Comparison of ENCODE assay signal across 29 cellular contexts in genomic region chr15:65329298-65329990, GRCh38. TPM values are rescaled to one million over a fixed set of nuclear protein-coding genes. Genes with fewer than 3 reads are reported as not detected.
A peak's percentile ranks its signal among the peaks of the same experiment; 100 is the strongest.
DNase-seq lines count a peak whose midpoint lies in the region; ATAC-seq, FAIRE-seq and TF ChIP-seq lines count a peak whose summit lies in the region.
"Had no signal": no experiment of that assay in that cellular context is flagged by ENCODE, and none has a peak within 500 bp of the region (broad histone marks: within the 10 kb centered on the region; RNA-seq: fewer than 3 reads in every experiment).

No MANE protein-coding gene starts in this region.

- H3K27me3 ChIP-seq in H7 (ENCODE audit: control insufficient read depth, insufficient read depth, low read length) (no peaks in the 10 kb centered on the region), endodermal cell (ENCODE audit: control insufficient read depth, insufficient read depth, low read length, poor library complexity, severe bottlenecking) (no peaks in the 10 kb centered on the region), HepG2 (ENCODE audit: control insufficient read depth in 1 of 2, insufficient read depth in 2 of 2, low read length in 2 of 2) (no peaks in the 10 kb centered on the region)
- H3K27me3 ChIP-seq: BE2C, SJCRH30 had no signal

- H3K36me3 ChIP-seq in H7 (replicated peaks; ENCODE audit: control insufficient read depth, insufficient read depth, low read length), result peaks cover 1% of the 10 kb centered on the region
- no peaks in the 10 kb centered on the region for H3K36me3 ChIP-seq in endodermal cell (ENCODE audit: control insufficient read depth, insufficient read depth, low read length)
- peaks cover 30 to 52% of the 10 kb centered on the region in 2 experiments; a peak in 4 of 5 replicates for H3K36me3 ChIP-seq in HepG2 (replicated peaks in 1 of 2; ENCODE audit: control insufficient read depth in 1 of 2, insufficient read depth in 2 of 2, low read length in 2 of 2)
- H3K36me3 ChIP-seq: SJCRH30 had no signal

- no peak for TF ChIP-seq RAD21 in HepG2 (CRISPR knock-in tag; IDR thresholded peaks at IDR 0.05)

- H3K79me2 ChIP-seq in HepG2 (ENCODE audit: insufficient read depth, low read length), result no peaks in the 10 kb centered on the region

- no peak overlapping the region for H3K4me3 Mint-ChIP-seq in endodermal cell
- H3K4me3 Mint-ChIP-seq: CD14-positive monocyte; CD8-positive, alpha-beta memory T cell; GM23338 had no signal

- no peak overlapping the region for H3K27ac Mint-ChIP-seq in endodermal cell
- H3K27ac Mint-ChIP-seq: CD14-positive monocyte; CD8-positive, alpha-beta memory T cell; GM23338 had no signal

- H4K20me1 ChIP-seq in HepG2 (ENCODE audit: insufficient read depth, low read length), result no peaks in the 10 kb centered on the region

- intact Hi-C loops in HepG2 (cut with micrococcal nuclease; ENCODE audit: unreplicated experiment), result no loop called here

- no peaks in the 10 kb centered on the region for H3K9me3 Mint-ChIP-seq in endodermal cell
- H3K9me3 Mint-ChIP-seq: CD14-positive monocyte; CD8-positive, alpha-beta memory T cell; GM23338 had no signal

- in situ Hi-C loops in HepG2 (cut with HindIII; ENCODE audit: extremely low pct_ligation_motif_present, low pct_unique_long_range_greater_than_20kb), result no loop called here
- in situ Hi-C loops in ACHN (cut with HindIII; ENCODE audit: low pct_ligation_motif_present, low pct_unique_long_range_greater_than_20kb, low sequenced_read_pairs), result no loop called here

- peaks cover 1% of the 10 kb centered on the region for H3K27me3 Mint-ChIP-seq in endodermal cell (ENCODE audit: insufficient read depth)

- POLR2A ChIA-PET in HepG2 (lab: Yijun Ruan, JAX), result no interaction called here

- no peak for ATAC-seq in HepG2
- ATAC-seq: PC-3 had no signal

- no peak overlapping the region for H3K4me2 ChIP-seq in HepG2 (ENCODE audit: low read depth, low read length)
- H3K4me2 ChIP-seq: GM23338 had no signal

- TF ChIP-seq EP300 in HepG2 (IDR thresholded peaks at IDR 0.05; ENCODE audit: low read depth in 2 of 2, low read length in 2 of 2) (no peak), HepG2 (CRISPR knock-in tag; IDR thresholded peaks at IDR 0.05; ENCODE audit: borderline replicate concordance) (no peak)

- no peak overlapping the region for H3K27ac ChIP-seq in endodermal cell (ENCODE audit: low read depth, low read length)
- H3K27ac ChIP-seq in HepG2 (ENCODE audit: extremely low read length, insufficient read depth, low read length), result no peak overlapping the region
- H3K27ac ChIP-seq: SJCRH30 had no signal

- H3K36me3 Mint-ChIP-seq in endodermal cell (ENCODE audit: low read depth), result peaks cover 6% of the 10 kb centered on the region
- H3K36me3 Mint-ChIP-seq: CD14-positive monocyte; CD8-positive, alpha-beta memory T cell had no signal

- no peak for TF ChIP-seq POLR2A in HepG2 (IDR thresholded peaks at IDR 0.05; ENCODE audit: insufficient read depth in 1 of 2, low read depth in 2 of 2, low read length in 2 of 2)

- H3K4me1 ChIP-seq in endodermal cell (ENCODE audit: control insufficient read depth, insufficient read depth, low read length) (peaks cover 9% of the 10 kb centered on the region), HepG2 (ENCODE audit: insufficient read depth, low read length) (peaks cover 15% of the 10 kb centered on the region)
- H3K4me1 ChIP-seq: SJCRH30 had no signal

- TF ChIP-seq CTCF in endodermal cell (conservative IDR thresholded peaks at IDR 0.05), result no peak
- TF ChIP-seq CTCF in HepG2 (CRISPR knock-in tag; IDR thresholded peaks at IDR 0.05), result no peak

- peak; percentile 38 for DNase-seq in H7
- DNase-seq in endodermal cell, result peak; percentile 33
- DNase-seq in HepG2 (ENCODE audit: low spot score), result no peak
- no peak for DNase-seq in urothelium cell line (ENCODE audit: low spot score)
- DNase-seq in DMS 273 treated with DMSO at 0.1 percent for 48 hours (lab: John Stamatoyannopoulos, UW), result no peak
- no peak for DNase-seq in amniotic stem cell (lab: John Stamatoyannopoulos, UW)
- no peak for DNase-seq in ACHN
- DNase-seq: BE2C; CD8-positive, alpha-beta memory T cell; DMS153; DND-41; HCEC 1CT; Kasumi-1; NCI-H1092 treated with DMSO at 0.1 percent for 48 hours; NCI-H1436 treated with DMSO at 0.1 percent for 48 hours; NCI-H1930; NCI-H2107; NCI-H524 treated with DMSO at 0.1 percent for 48 hours; NCI-H774; NK-92 treated with Interleukin-12 subunit alpha and Interleukin-12 subunit beta, amount 100 ng/mL, for 24 hours; PC-3; SJCRH30 had no signal

- H3K4me1 Mint-ChIP-seq in endodermal cell, result peaks cover 11% of the 10 kb centered on the region
- H3K4me1 Mint-ChIP-seq: CD8-positive, alpha-beta memory T cell had no signal

- CTCF ChIA-PET in HepG2 (lab: Yijun Ruan, JAX; ENCODE audit: low intra/inter-chr PET ratio, low total read pairs), result no interaction called here

- H3K4me3 ChIP-seq in H7 (ENCODE audit: insufficient read depth, low read depth, low read length), result no peak overlapping the region
- no peak overlapping the region for H3K4me3 ChIP-seq in endodermal cell (ENCODE audit: low read length)
- no peak overlapping the region for H3K4me3 ChIP-seq in HepG2 (replicated peaks in 1 of 3; ENCODE audit: insufficient read depth in 1 of 3, low read depth in 2 of 3, low read length in 3 of 3)
- H3K4me3 ChIP-seq: GM23338, SJCRH30 had no signal

- no peak overlapping the region for H3K9ac ChIP-seq in endodermal cell (ENCODE audit: extremely low read depth, low read length, poor library complexity, severe bottlenecking)
- no peak overlapping the region for H3K9ac ChIP-seq in HepG2 (ENCODE audit: insufficient read depth, low read depth, low read length)

- no peak for FAIRE-seq in HepG2 (lab: Jason Lieb, UNC)
- FAIRE-seq in urothelium cell line (lab: Jason Lieb, UNC), result peak; percentile 48
- FAIRE-seq: GM18507 had no signal

- no TSS peak for BruUV-seq in HepG2 (replicated peaks; lab: Mats Ljungman, UMichigan)

- no peak overlapping the region for H2AFZ ChIP-seq in HepG2 (ENCODE audit: low read length)
- H2AFZ ChIP-seq: GM23338 had no signal

- H3K9me3 ChIP-seq in endodermal cell (ENCODE audit: control insufficient read depth, low read length) (no peaks in the 10 kb centered on the region), HepG2 (ENCODE audit: low read length) (no peaks in the 10 kb centered on the region)
- H3K9me3 ChIP-seq: BE2C, SJCRH30 had no signal

- 94 to 99% methylated on average over 14 to 21 of the region's 21 CpGs for WGBS in endodermal cell (ENCODE audit: insufficient coverage in 1 of 2, insufficient read length in 1 of 2), 2 experiments
- WGBS in HepG2 (ENCODE audit: low lambda C conversion rate), result 97% methylated on average over 20 of the region's 21 CpGs

RNA-seq across cellular contexts. Expression of gene RNU5B-1, which starts 25.0 kb away (rescaled TPM):
- total RNA-seq in H7 (2014; rRNA removed; shearing (Covaris generic)), result not detected in 2 replicates
- 10 to 100 TPM in 1 of 2 donors, not detected in 1; 18.6 TPM for total RNA-seq in endodermal cell
- 18,487 TPM for polyA plus RNA-seq in endodermal cell (2013, experiment 1 of 2)
- polyA plus RNA-seq in endodermal cell (2013, experiment 2 of 2), result 28,205 TPM
- 417 and 1,646 TPM in 2 replicates for total RNA-seq in HepG2 (2016; rRNA removed; fragmentation: Illumina TruSeq; extraction: Trizol)
- total RNA-seq in HepG2 (2016; cell fraction: cytosol; rRNA removed; fragmentation: Illumina TruSeq; extraction: Trizol; ENCODE audit: low read depth), result 2,099 and 2,605 TPM in 2 replicates
- 240 and 1,608 TPM in 2 replicates for total RNA-seq in HepG2 (2016; cell fraction: insoluble cytoplasmic fraction; rRNA removed; fragmentation: Illumina TruSeq; extraction: Trizol)
- total RNA-seq in HepG2 (2016; cell fraction: membrane; rRNA removed; fragmentation: Illumina TruSeq; extraction: Trizol), result 403 and 510 TPM in 2 replicates
- 7,864 and 11,549 TPM in 2 replicates for total RNA-seq in HepG2 (2016; cell fraction: nucleus; rRNA removed; fragmentation: Illumina TruSeq; extraction: Trizol)
- not detected in 2 replicates for polyA plus RNA-seq in HepG2 (2011; rRNA removed)
- polyA plus RNA-seq in HepG2 (2011; cell fraction: cytosol; rRNA removed), result not detected in 2 replicates
- polyA plus RNA-seq in HepG2 (2011; cell fraction: nucleus; rRNA removed), result under 0.01 TPM in 2 replicates
- not detected in 2 replicates for polyA plus RNA-seq in HepG2 (2012)
- polyA plus RNA-seq in HepG2 (2016; cell fraction: cytosol; fragmentation: Illumina TruSeq; extraction: Trizol; ENCODE audit: low read depth), result 44.4 TPM in 1 of 2 replicates, not detected in the other
- polyA plus RNA-seq in HepG2 (2016; cell fraction: insoluble cytoplasmic fraction; fragmentation: Illumina TruSeq; extraction: Trizol; ENCODE audit: low read depth), result not detected in 2 replicates
- polyA plus RNA-seq in HepG2 (2016; cell fraction: membrane; fragmentation: Illumina TruSeq; extraction: Trizol; ENCODE audit: low read depth), result not detected in 2 replicates
- polyA plus RNA-seq in HepG2 (2016; cell fraction: nucleus; fragmentation: Illumina TruSeq; extraction: Trizol; ENCODE audit: insufficient read depth, low read depth), result not detected in 2 replicates
- under 0.01 TPM in 2 replicates for polyA minus RNA-seq in HepG2 (2011; rRNA and poly(A)+ RNA removed; ENCODE audit: low replicate concordance)
- 1,229 and 3,173 TPM in 2 replicates for polyA minus RNA-seq in HepG2 (2011; cell fraction: cytosol; rRNA and poly(A)+ RNA removed)
- under 0.01 TPM in 2 replicates for polyA minus RNA-seq in HepG2 (2011; cell fraction: nucleus; rRNA and poly(A)+ RNA removed)
- total RNA-seq: A673; CD8-positive, alpha-beta memory T cell; GM23338; HT-29; M059J; PC-3; SJCRH30; T-helper 1 cell treated with Interleukin-12 subunit alpha and Interleukin-12 subunit beta and Interleukin-4 antibody, amounts not matched to agents 30 ng/mL and 1 ng/mL, for 36 hours had no signal
- polyA plus RNA-seq: CD14-positive monocyte; CD8-positive, alpha-beta memory T cell; GM23338 had no signal

RNA-seq across cellular contexts. Expression of gene RNU5A-1, which starts 33.6 kb away (rescaled TPM):
- not detected in 2 replicates for total RNA-seq in H7 (2014; rRNA removed; shearing (Covaris generic))
- total RNA-seq in endodermal cell (not detected), HepG2 (2016; rRNA removed; fragmentation: Illumina TruSeq; extraction: Trizol) (292 and 3,645 TPM in 2 replicates)
- polyA plus RNA-seq in endodermal cell (2013, experiment 1 of 2), result 11,210 TPM
- 16,814 TPM for polyA plus RNA-seq in endodermal cell (2013, experiment 2 of 2)
- total RNA-seq in HepG2 (2016; cell fraction: cytosol; rRNA removed; fragmentation: Illumina TruSeq; extraction: Trizol; ENCODE audit: low read depth), result 5,468 and 5,947 TPM in 2 replicates
- total RNA-seq in HepG2 (2016; cell fraction: insoluble cytoplasmic fraction; rRNA removed; fragmentation: Illumina TruSeq; extraction: Trizol), result 514 and 3,325 TPM in 2 replicates
- total RNA-seq in HepG2 (2016; cell fraction: membrane; rRNA removed; fragmentation: Illumina TruSeq; extraction: Trizol), result 1,210 and 1,231 TPM in 2 replicates
- 14,015 and 18,308 TPM in 2 replicates for total RNA-seq in HepG2 (2016; cell fraction: nucleus; rRNA removed; fragmentation: Illumina TruSeq; extraction: Trizol)
- polyA plus RNA-seq in HepG2 (2011; rRNA removed), result not detected in 2 replicates
- not detected in 2 replicates for polyA plus RNA-seq in HepG2 (2011; cell fraction: cytosol; rRNA removed)
- not detected in 2 replicates for polyA plus RNA-seq in HepG2 (2011; cell fraction: nucleus; rRNA removed)
- not detected in 2 replicates for polyA plus RNA-seq in HepG2 (2012)
- polyA plus RNA-seq in HepG2 (2016; cell fraction: cytosol; fragmentation: Illumina TruSeq; extraction: Trizol; ENCODE audit: low read depth), result 55.5 TPM in 1 of 2 replicates, not detected in the other
- polyA plus RNA-seq in HepG2 (2016; cell fraction: insoluble cytoplasmic fraction; fragmentation: Illumina TruSeq; extraction: Trizol; ENCODE audit: low read depth), result not detected in 2 replicates
- polyA plus RNA-seq in HepG2 (2016; cell fraction: membrane; fragmentation: Illumina TruSeq; extraction: Trizol; ENCODE audit: low read depth), result not detected in 2 replicates
- polyA plus RNA-seq in HepG2 (2016; cell fraction: nucleus; fragmentation: Illumina TruSeq; extraction: Trizol; ENCODE audit: insufficient read depth, low read depth), result not detected in 2 replicates
- under 0.01 TPM in 2 replicates for polyA minus RNA-seq in HepG2 (2011; rRNA and poly(A)+ RNA removed; ENCODE audit: low replicate concordance)
- polyA minus RNA-seq in HepG2 (2011; cell fraction: cytosol; rRNA and poly(A)+ RNA removed), result 527 and 1,161 TPM in 2 replicates
- under 0.01 TPM in 2 replicates for polyA minus RNA-seq in HepG2 (2011; cell fraction: nucleus; rRNA and poly(A)+ RNA removed)
- total RNA-seq: A673; CD8-positive, alpha-beta memory T cell; GM23338; HT-29; M059J; PC-3; SJCRH30; T-helper 1 cell treated with Interleukin-12 subunit alpha and Interleukin-12 subunit beta and Interleukin-4 antibody, amounts not matched to agents 30 ng/mL and 1 ng/mL, for 36 hours had no signal
- polyA plus RNA-seq: CD14-positive monocyte; CD8-positive, alpha-beta memory T cell; GM23338 had no signal

RNA-seq across cellular contexts. Expression of gene PARP16, which starts 42.8 kb away (rescaled TPM):
- total RNA-seq in H7 (2014; rRNA removed; shearing (Covaris generic)), result 5.9 and 11.3 TPM in 2 replicates
- 10 to 100 TPM in 1 of 2 donors, 1 to 10 TPM in 1; 4.3 to 11.6 TPM for total RNA-seq in endodermal cell
- polyA plus RNA-seq in endodermal cell (2013, experiment 1 of 2), result 12.7 TPM
- polyA plus RNA-seq in endodermal cell (2013, experiment 2 of 2), result 12.6 TPM
- 6.7 and 6.8 TPM in 2 replicates for total RNA-seq in HepG2 (2016; rRNA removed; fragmentation: Illumina TruSeq; extraction: Trizol)
- 4.9 and 6.3 TPM in 2 replicates for total RNA-seq in HepG2 (2016; cell fraction: cytosol; rRNA removed; fragmentation: Illumina TruSeq; extraction: Trizol; ENCODE audit: low read depth)
- 5.8 and 6.5 TPM in 2 replicates for total RNA-seq in HepG2 (2016; cell fraction: insoluble cytoplasmic fraction; rRNA removed; fragmentation: Illumina TruSeq; extraction: Trizol)
- total RNA-seq in HepG2 (2016; cell fraction: membrane; rRNA removed; fragmentation: Illumina TruSeq; extraction: Trizol), result 11.7 and 11.9 TPM in 2 replicates
- 8.4 and 9.2 TPM in 2 replicates for total RNA-seq in HepG2 (2016; cell fraction: nucleus; rRNA removed; fragmentation: Illumina TruSeq; extraction: Trizol)
- polyA plus RNA-seq in HepG2 (2011; rRNA removed), result 7.6 and 8.3 TPM in 2 replicates
- 6.1 and 7.9 TPM in 2 replicates for polyA plus RNA-seq in HepG2 (2011; cell fraction: cytosol; rRNA removed)
- 8.2 and 9.3 TPM in 2 replicates for polyA plus RNA-seq in HepG2 (2011; cell fraction: nucleus; rRNA removed)
- polyA plus RNA-seq in HepG2 (2012), result 9.2 and 9.4 TPM in 2 replicates
- polyA plus RNA-seq in HepG2 (2016; cell fraction: cytosol; fragmentation: Illumina TruSeq; extraction: Trizol; ENCODE audit: low read depth), result 6.6 and 8.4 TPM in 2 replicates
- 10.0 and 11.7 TPM in 2 replicates for polyA plus RNA-seq in HepG2 (2016; cell fraction: insoluble cytoplasmic fraction; fragmentation: Illumina TruSeq; extraction: Trizol; ENCODE audit: low read depth)
- 13.5 and 13.8 TPM in 2 replicates for polyA plus RNA-seq in HepG2 (2016; cell fraction: membrane; fragmentation: Illumina TruSeq; extraction: Trizol; ENCODE audit: low read depth)
- polyA plus RNA-seq in HepG2 (2016; cell fraction: nucleus; fragmentation: Illumina TruSeq; extraction: Trizol; ENCODE audit: insufficient read depth, low read depth), result 11.6 and 13.2 TPM in 2 replicates
- 9.3 and 10.7 TPM in 2 replicates for polyA minus RNA-seq in HepG2 (2011; rRNA and poly(A)+ RNA removed; ENCODE audit: low replicate concordance)
- polyA minus RNA-seq in HepG2 (2011; cell fraction: cytosol; rRNA and poly(A)+ RNA removed), result 6.5 and 6.6 TPM in 2 replicates
- polyA minus RNA-seq in HepG2 (2011; cell fraction: nucleus; rRNA and poly(A)+ RNA removed), result 4.8 and 8.6 TPM in 2 replicates

RNA-seq across cellular contexts. Expression of gene IGDCC3, which starts 48.4 kb away (rescaled TPM):
- 38.3 and 39.7 TPM in 2 replicates for total RNA-seq in H7 (2014; rRNA removed; shearing (Covaris generic))
- total RNA-seq in endodermal cell (10 to 100 TPM in 1 of 2 donors, 1 to 10 TPM in 1; 7.9 to 13.5 TPM), HepG2 (2016; rRNA removed; fragmentation: Illumina TruSeq; extraction: Trizol) (31.2 and 51.8 TPM in 2 replicates)
- polyA plus RNA-seq in endodermal cell (2013, experiment 1 of 2), result 160 TPM
- 139 TPM for polyA plus RNA-seq in endodermal cell (2013, experiment 2 of 2)
- total RNA-seq in HepG2 (2016; cell fraction: cytosol; rRNA removed; fragmentation: Illumina TruSeq; extraction: Trizol; ENCODE audit: low read depth), result 9.5 and 9.8 TPM in 2 replicates
- 29.4 and 52.8 TPM in 2 replicates for total RNA-seq in HepG2 (2016; cell fraction: insoluble cytoplasmic fraction; rRNA removed; fragmentation: Illumina TruSeq; extraction: Trizol)
- 40.5 and 40.6 TPM in 2 replicates for total RNA-seq in HepG2 (2016; cell fraction: membrane; rRNA removed; fragmentation: Illumina TruSeq; extraction: Trizol)
- total RNA-seq in HepG2 (2016; cell fraction: nucleus; rRNA removed; fragmentation: Illumina TruSeq; extraction: Trizol), result 59.8 and 72.1 TPM in 2 replicates
- 30.1 and 35.7 TPM in 2 replicates for polyA plus RNA-seq in HepG2 (2011; rRNA removed)
- 21.8 and 38.4 TPM in 2 replicates for polyA plus RNA-seq in HepG2 (2011; cell fraction: cytosol; rRNA removed)
- 46.7 and 64.4 TPM in 2 replicates for polyA plus RNA-seq in HepG2 (2011; cell fraction: nucleus; rRNA removed)
- polyA plus RNA-seq in HepG2 (2012), result 27.1 and 28.5 TPM in 2 replicates
- 14.9 and 15.4 TPM in 2 replicates for polyA plus RNA-seq in HepG2 (2016; cell fraction: cytosol; fragmentation: Illumina TruSeq; extraction: Trizol; ENCODE audit: low read depth)
- polyA plus RNA-seq in HepG2 (2016; cell fraction: insoluble cytoplasmic fraction; fragmentation: Illumina TruSeq; extraction: Trizol; ENCODE audit: low read depth), result 40.4 and 49.0 TPM in 2 replicates
- polyA plus RNA-seq in HepG2 (2016; cell fraction: membrane; fragmentation: Illumina TruSeq; extraction: Trizol; ENCODE audit: low read depth), result 39.5 and 45.0 TPM in 2 replicates
- 130 and 131 TPM in 2 replicates for polyA plus RNA-seq in HepG2 (2016; cell fraction: nucleus; fragmentation: Illumina TruSeq; extraction: Trizol; ENCODE audit: insufficient read depth, low read depth)
- polyA minus RNA-seq in HepG2 (2011; rRNA and poly(A)+ RNA removed; ENCODE audit: low replicate concordance), result 0.07 and 131 TPM in 2 replicates
- 57.3 and 61.0 TPM in 2 replicates for polyA minus RNA-seq in HepG2 (2011; cell fraction: cytosol; rRNA and poly(A)+ RNA removed)
- 23.1 and 27.6 TPM in 2 replicates for polyA minus RNA-seq in HepG2 (2011; cell fraction: nucleus; rRNA and poly(A)+ RNA removed)
- total RNA-seq: CD8-positive, alpha-beta memory T cell; HT-29; M059J; PC-3; T-helper 1 cell treated with Interleukin-12 subunit alpha and Interleukin-12 subunit beta and Interleukin-4 antibody, amounts not matched to agents 30 ng/mL and 1 ng/mL, for 36 hours had no signal
- polyA plus RNA-seq: CD14-positive monocyte; CD8-positive, alpha-beta memory T cell had no signal

Comparison
In these comparisons a context has a peak if more than half of its experiments do, and no peak if none do; other contexts are left out.
1. DNase-seq: peak in H7 (single experiment) and endodermal cell (single experiment); none in HepG2 (single experiment), urothelium cell line (single experiment), DMS 273 treated with DMSO at 0.1 percent for 48 hours (single experiment), amniotic stem cell (single experiment) and ACHN (single experiment).
2. RNA of gene RNU5B-1, which starts 25.0 kb away (total RNA-seq): 240 to 11,549 TPM in HepG2; 18.6 TPM in endodermal cell and not detected in H7; every median in the first group is over 10 times any median in the second.
3. RNA of gene RNU5A-1, which starts 33.6 kb away (total RNA-seq): 292 to 18,308 TPM in HepG2; not detected in H7 and not detected in endodermal cell; every median in the first group is over 100 times any median in the second.